In the genomic region with DNA sequence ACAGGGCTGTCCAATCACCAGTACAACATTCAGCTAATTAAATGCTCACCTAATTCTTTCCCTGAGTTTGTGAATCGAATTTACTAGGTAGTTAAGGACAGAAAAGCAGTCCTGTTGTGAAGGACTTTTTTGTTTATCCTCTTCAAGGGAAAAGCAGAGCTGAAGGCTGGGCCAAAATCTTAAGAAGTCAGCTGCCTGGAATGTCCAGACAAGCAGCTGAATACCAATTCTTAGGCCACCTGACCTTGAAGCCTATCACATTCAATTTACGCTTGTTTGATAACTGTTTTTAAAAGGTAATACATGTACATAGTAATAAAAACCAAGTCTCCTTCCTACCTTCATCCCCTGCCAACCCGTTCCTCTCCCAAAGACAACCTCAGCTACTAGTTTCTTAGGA, we compare ENCODE assay signal across 23 cellular contexts.
"Had no signal": no experiment of that assay in that cellular context is flagged by ENCODE, and none has a peak within 500 bp of the region (broad histone marks: within the 10 kb centered on the region; RNA-seq: fewer than 3 reads in every experiment).

No MANE protein-coding gene starts in this region.

- H3K4me3 ChIP-seq: cardiac muscle cell, esophagus muscularis mucosa, gastroesophageal sphincter, heart left ventricle, ovary, prostate gland, smooth muscle cell, testis had no signal

- DNase-seq: activated CD8-positive, alpha-beta memory T cell treated with anti-CD3 and anti-CD28 coated beads for 24 hours; activated CD8-positive, alpha-beta memory T cell treated with anti-CD3 and anti-CD28 coated beads, Interleukin-2, amount 50 U/mL, for 48 hours; activated naive CD4-positive, alpha-beta T cell treated with Interleukin-2 at 50 U/mL for 16 hours; activated naive CD8-positive, alpha-beta T cell treated with anti-CD3 and anti-CD28 coated beads for 36 hours; activated T-cell treated with anti-CD3 and anti-CD28 coated beads, Interleukin-2, amount 50 U/mL, for 4 hours; amniotic stem cell; heart left ventricle; midbrain; ovary; SIG-M5; stimulated activated CD4-positive, alpha-beta T cell treated with anti-CD3 and anti-CD28 coated beads, Interleukin-15, amount 100 ng/mL, for 24 hours; stimulated activated CD4-positive, alpha-beta T cell treated with anti-CD3 and anti-CD28 coated beads, Interleukin-2, amount 100 ng/mL, for 48 hours; stimulated activated CD8-positive, alpha-beta memory T cell treated with anti-CD3 and anti-CD28 coated beads, Interleukin-4, amount 100 ng/mL, for 48 hours; stimulated activated naive B cell treated with anti-CD40 and anti-IgM and Interleukin-4, amounts not matched to agents 10 μg/mL and 1 μg/mL and 100 μg/mL, for 72 hours; testis had no signal

- H3K27me3 ChIP-seq: cardiac muscle cell, esophagus muscularis mucosa, gastroesophageal sphincter, heart left ventricle, ovary, testis had no signal

- H3K27ac ChIP-seq: cardiac muscle cell, heart left ventricle, ovary, prostate gland had no signal

- H3K4me1 ChIP-seq: prostate gland had no signal

- ATAC-seq: activated T-cell treated with anti-CD3 and anti-CD28 coated beads, Interleukin-2, amount 50 U/mL, for 4 hours; gastroesophageal sphincter; heart left ventricle; natural killer cell treated with Interleukin-12 subunit alpha and Interleukin-12 subunit beta and Interleukin-15 and Interleukin-18, amount 100 ng/mL, for 72 hours; sciatic nerve; SK-N-SH treated with all-trans-retinoic acid at 6 μM for 48 hours; stimulated activated naive B cell treated with anti-CD40 and anti-IgM and Interleukin-4, amounts not matched to agents 10 μg/mL and 1 μg/mL and 100 μg/mL, for 72 hours had no signal

- H3K9me3 ChIP-seq: esophagus muscularis mucosa, gastroesophageal sphincter, heart left ventricle, ovary, prostate gland, testis had no signal

- H3K36me3 ChIP-seq: ovary, prostate gland had no signal
